In genomic region chr4:68079918-68080317, GRCh38 we compare ENCODE assay signal across 22 cellular contexts. TPM values are rescaled to one million over a fixed set of nuclear protein-coding genes. Genes with fewer than 3 reads are reported as not detected.
DNase-seq lines count a peak whose midpoint lies in the region; ATAC-seq, FAIRE-seq and TF ChIP-seq lines count a peak whose summit lies in the region.
"Had no signal": no experiment of that assay in that cellular context is flagged by ENCODE, and none has a peak within 500 bp of the region (broad histone marks: within the 10 kb centered on the region; RNA-seq: fewer than 3 reads in every experiment).

No MANE protein-coding gene starts in this region.

- no peaks in the 10 kb centered on the region for H3K27me3 ChIP-seq in K562 (ENCODE audit: control insufficient read depth in 2 of 2, insufficient read depth in 2 of 2, low read length in 2 of 2)
- H3K27me3 ChIP-seq in breast epithelium, result no peaks in the 10 kb centered on the region
- H3K27me3 ChIP-seq: BLaER1 had no signal

- no peak overlapping the region for H3K27ac ChIP-seq in K562 (ENCODE audit: extremely low read depth, low read depth, low read length)
- no peak overlapping the region for H3K27ac ChIP-seq in breast epithelium
- H3K27ac ChIP-seq: BLaER1 had no signal

- no peak for TF ChIP-seq POLR2A in K562 (conservative IDR thresholded peaks at IDR 0.05)
- TF ChIP-seq POLR2A in breast epithelium (IDR thresholded peaks at IDR 0.05), result no peak

- no peak overlapping the region for H3K27ac Mint-ChIP-seq in type B pancreatic cell

- TF ChIP-seq RAD21 in K562 (CRISPR knock-in tag; conservative IDR thresholded peaks at IDR 0.05 in 1 of 2, IDR thresholded peaks at IDR 0.05 in 1 of 2), result no peak

- H3K9me3 Mint-ChIP-seq in type B pancreatic cell, result no peaks in the 10 kb centered on the region

- no peaks in the 10 kb centered on the region for H3K27me3 Mint-ChIP-seq in type B pancreatic cell

- no peak for TF ChIP-seq EP300 in K562 (IDR thresholded peaks at IDR 0.05; ENCODE audit: low read length)

- no peaks in the 10 kb centered on the region for H4K20me1 ChIP-seq in K562 (replicated peaks; ENCODE audit: control insufficient read depth, insufficient read depth, low read length)
- H4K20me1 ChIP-seq: BLaER1 had no signal

- no peaks in the 10 kb centered on the region for H3K4me1 Mint-ChIP-seq in type B pancreatic cell (ENCODE audit: unreplicated experiment)

- no peak overlapping the region for H3K9ac ChIP-seq in K562 (ENCODE audit: insufficient read depth in 1 of 2, low read depth in 2 of 2, low read length in 2 of 2)
- H3K9ac ChIP-seq: BLaER1 had no signal

- BruUV-seq in K562 (replicated peaks; lab: Mats Ljungman, UMichigan), result no TSS peak

- H3K36me3 ChIP-seq in K562 (ENCODE audit: control insufficient read depth, insufficient read depth, low read length) (no peaks in the 10 kb centered on the region), breast epithelium (no peaks in the 10 kb centered on the region)
- H3K36me3 ChIP-seq: BLaER1 had no signal

- no peaks in the 10 kb centered on the region for H3K9me1 ChIP-seq in K562 (ENCODE audit: control insufficient read depth, insufficient read depth, low read length)

- peak; percentile 0 for DNase-seq in DMS153 (lab: John Stamatoyannopoulos, UW)
- DNase-seq in DMS153 treated with DMSO at 0.1 percent for 48 hours (lab: John Stamatoyannopoulos, UW; ENCODE audit: unreplicated experiment), result no peak
- no peak for DNase-seq in K562 (ENCODE audit: extremely low read depth in 1 of 4, low spot score in 3 of 4)
- peak; percentile 8 for DNase-seq in foreskin melanocyte
- DNase-seq in type B pancreatic cell (ENCODE audit: extremely low spot score, unreplicated experiment), result no peak
- no peak for DNase-seq in COLO668 (lab: John Stamatoyannopoulos, UW; ENCODE audit: unreplicated experiment)
- DNase-seq in breast epithelium (ENCODE audit: low spot score in 2 of 2), result no peak
- DNase-seq: 8988T, COR-L47, DND-41, GDM1, GOT3, KBM-7, NCI-H1092 treated with DMSO at 0.1 percent for 48 hours, NCI-H1694, NCI-H748 treated with DMSO at 0.1 percent for 48 hours, SHP77 had no signal

- no peaks in the 10 kb centered on the region for H3K79me2 ChIP-seq in K562 (ENCODE audit: control insufficient read depth, insufficient read depth, low read length)

- no peak overlapping the region for H3K4me3 Mint-ChIP-seq in type B pancreatic cell

- intact Hi-C loops in K562 (cut with micrococcal nuclease) (loop anchor here (5.0 to 10.0 kb wide), 3 partner anchors 85 to 175 kb away; no protein-coding TSS in a partner anchor), breast epithelium (cut with DNase I; ENCODE audit: low total_unique reads) (loop anchor here (10.0 kb wide), 1 partner anchor 1265 kb away; no protein-coding TSS in a partner anchor)

- no peak overlapping the region for H3K4me3 ChIP-seq in K562
- no peak overlapping the region for H3K4me3 ChIP-seq in breast epithelium
- H3K4me3 ChIP-seq: BLaER1 had no signal

- FAIRE-seq in K562 (lab: Jason Lieb, UNC), result peak; percentile 58
- FAIRE-seq: HTR-8/SVneo had no signal

- no peak overlapping the region for H3K4me2 ChIP-seq in K562 (ENCODE audit: insufficient read depth, low read length)
- H3K4me2 ChIP-seq: BLaER1 had no signal

- no peak overlapping the region for H2AFZ ChIP-seq in K562 (ENCODE audit: low read depth, low read length)

- TF ChIP-seq CTCF in K562 (IDR thresholded peaks at IDR 0.05 in 2 of 3, conservative IDR thresholded peaks at IDR 0.05 in 1 of 3; ENCODE audit: insufficient read depth in 2 of 3, low read depth in 1 of 3, low read length in 3 of 3) (0 out of 6 replicates have a peak, but pooled peaks of 1 of the 3 experiments have one; percentile 3), type B pancreatic cell (conservative IDR thresholded peaks at IDR 0.05) (peak; percentile 20), breast epithelium (IDR thresholded peaks at IDR 0.05) (no peak)

- H3K9me3 ChIP-seq in K562 (replicated peaks; ENCODE audit: control insufficient read depth, insufficient read depth, low read depth, low read length) (no peaks in the 10 kb centered on the region), breast epithelium (no peaks in the 10 kb centered on the region)
- H3K9me3 ChIP-seq: BLaER1 had no signal

- POLR2A ChIA-PET in K562 (lab: Yijun Ruan, JAX), result interaction anchor here (1.0 kb wide), 1 partner anchor 93 kb away, joined by 3 read pairs; no protein-coding TSS in a partner anchor

- H3K4me1 ChIP-seq in K562 (replicated peaks in 1 of 2; ENCODE audit: control insufficient read depth in 2 of 2, insufficient read depth in 2 of 2, low read length in 2 of 2), result no peaks in the 10 kb centered on the region
- no peaks in the 10 kb centered on the region for H3K4me1 ChIP-seq in breast epithelium
- H3K4me1 ChIP-seq: BLaER1 had no signal

- in situ Hi-C loops in K562 (cut with MboI), result no loop called here

- no peaks in the 10 kb centered on the region for H3K36me3 Mint-ChIP-seq in type B pancreatic cell

- CTCF ChIA-PET in K562 (lab: Yijun Ruan, JAX; ENCODE audit: low intra/inter-chr PET ratio), result interaction anchor here (0.6 kb wide), 1 partner anchor 1727 kb away, joined by 4 read pairs; no protein-coding TSS in a partner anchor

- no peak for ATAC-seq in K562
- no peak for ATAC-seq in HG03342 (IDR thresholded peaks at IDR 0.05; ENCODE audit: unreplicated experiment)
- ATAC-seq: Panc1 had no signal

TF ChIP-seq in K562, 482 proteins besides CTCF, POLR2A, EP300 and RAD21 (continues in another document):
- TF ChIP-seq GABPB2 (CRISPR knock-in tag; conservative IDR thresholded peaks at IDR 0.05) (no peak), NFIC (IDR thresholded peaks at IDR 0.05) (no peak), HNRNPH1 (optimal IDR thresholded peaks at IDR 0.05; ENCODE audit: low read depth, low read length) (no peak), PHTF2 (CRISPR knock-in tag; IDR thresholded peaks at IDR 0.05) (no peak), MLLT1 (IDR thresholded peaks at IDR 0.05) (no peak)
- TF ChIP-seq, protein P1, sequence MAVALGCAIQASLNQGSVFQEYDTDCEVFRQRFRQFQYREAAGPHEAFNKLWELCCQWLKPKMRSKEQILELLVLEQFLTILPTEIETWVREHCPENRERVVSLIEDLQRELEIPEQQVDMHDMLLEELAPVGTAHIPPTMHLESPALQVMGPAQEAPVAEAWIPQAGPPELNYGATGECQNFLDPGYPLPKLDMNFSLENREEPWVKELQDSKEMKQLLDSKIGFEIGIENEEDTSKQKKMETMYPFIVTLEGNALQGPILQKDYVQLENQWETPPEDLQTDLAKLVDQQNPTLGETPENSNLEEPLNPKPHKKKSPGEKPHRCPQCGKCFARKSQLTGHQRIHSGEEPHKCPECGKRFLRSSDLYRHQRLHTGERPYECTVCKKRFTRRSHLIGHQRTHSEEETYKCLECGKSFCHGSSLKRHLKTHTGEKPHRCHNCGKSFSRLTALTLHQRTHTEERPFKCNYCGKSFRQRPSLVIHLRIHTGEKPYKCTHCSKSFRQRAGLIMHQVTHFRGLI (CRISPR knock-in tag; IDR thresholded peaks at IDR 0.05), result no peak
- TF ChIP-seq, protein P2, sequence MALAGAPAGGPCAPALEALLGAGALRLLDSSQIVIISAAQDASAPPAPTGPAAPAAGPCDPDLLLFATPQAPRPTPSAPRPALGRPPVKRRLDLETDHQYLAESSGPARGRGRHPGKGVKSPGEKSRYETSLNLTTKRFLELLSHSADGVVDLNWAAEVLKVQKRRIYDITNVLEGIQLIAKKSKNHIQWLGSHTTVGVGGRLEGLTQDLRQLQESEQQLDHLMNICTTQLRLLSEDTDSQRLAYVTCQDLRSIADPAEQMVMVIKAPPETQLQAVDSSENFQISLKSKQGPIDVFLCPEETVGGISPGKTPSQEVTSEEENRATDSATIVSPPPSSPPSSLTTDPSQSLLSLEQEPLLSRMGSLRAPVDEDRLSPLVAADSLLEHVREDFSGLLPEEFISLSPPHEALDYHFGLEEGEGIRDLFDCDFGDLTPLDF (CRISPR knock-in tag; IDR thresholded peaks at IDR 0.05), result no peak

RNA-seq across cellular contexts. Expression of gene TMPRSS11F, which starts 49.8 kb away (rescaled TPM):
- not detected in 2 replicates for total RNA-seq in K562 (2011; cell fraction: chromatin; rRNA removed; ENCODE audit: low replicate concordance)
- not detected in 2 replicates for total RNA-seq in K562 (2011; cell fraction: nucleolus; rRNA removed)
- 0.31 TPM in 1 of 2 replicates, not detected in the other for total RNA-seq in K562 (2011; cell fraction: nucleoplasm; rRNA removed)
- total RNA-seq in K562 (2014; rRNA removed) (0.05 TPM in 1 of 2 replicates, not detected in the other), K562 (2014; rRNA removed; fragmentation: Illumina TruSeq; extraction: Trizol) (0.07 and 0.13 TPM in 2 replicates), K562 (2015; rRNA removed; fragmentation: Illumina TruSeq; extraction: Trizol) (not detected in 2 replicates), K562 (2021) (0.09 TPM in 1 of 2 replicates, not detected in the other), type B pancreatic cell (ENCODE audit: low replicate concordance) (0.31 and 0.69 TPM in 2 replicates), breast epithelium (not detected)
- polyA plus RNA-seq in K562 (2011; rRNA removed) (0.36 and 1.6 TPM in 2 replicates), K562 (2014; fragmentation: Illumina TruSeq; extraction: Trizol) (0.07 and 0.18 TPM in 2 replicates), K562 (2014; fragmentation: Nextera tagmentation; extraction: Ambion mirVana) (under 1 TPM; 0.03 to 0.21 TPM), K562 (2014; rRNA removed) (not detected in 2 replicates)
- 0.60 TPM in 1 of 2 replicates, not detected in the other for polyA plus RNA-seq in K562 (2011; cell fraction: cytosol; rRNA removed)
- polyA plus RNA-seq in K562 (2011; cell fraction: nucleus; rRNA removed), result 0.31 and 3.9 TPM in 2 replicates
- polyA plus RNA-seq in K562 (2012), result 0.17 TPM in 1 of 2 replicates, not detected in the other
- 0.42 and 3.0 TPM in 2 replicates for polyA minus RNA-seq in K562 (2011; rRNA and poly(A)+ RNA removed)
- polyA minus RNA-seq in K562 (2011; cell fraction: cytosol; rRNA and poly(A)+ RNA removed), result not detected in 2 replicates
- polyA minus RNA-seq in K562 (2011; cell fraction: nucleus; rRNA and poly(A)+ RNA removed), result 0.27 and 2.0 TPM in 2 replicates
- total RNA-seq: MCF 10A had no signal

Comparison
In these comparisons a context has a peak if more than half of its experiments do, and no peak if none do; other contexts are left out.
1. DNase-seq: peak in DMS153 (single experiment) and foreskin melanocyte (single experiment); none in DMS153 treated with DMSO at 0.1 percent for 48 hours (single experiment), K562 (0 of 4), type B pancreatic cell (single experiment), COLO668 (single experiment) and breast epithelium (0 of 2).